In the genomic region with DNA sequence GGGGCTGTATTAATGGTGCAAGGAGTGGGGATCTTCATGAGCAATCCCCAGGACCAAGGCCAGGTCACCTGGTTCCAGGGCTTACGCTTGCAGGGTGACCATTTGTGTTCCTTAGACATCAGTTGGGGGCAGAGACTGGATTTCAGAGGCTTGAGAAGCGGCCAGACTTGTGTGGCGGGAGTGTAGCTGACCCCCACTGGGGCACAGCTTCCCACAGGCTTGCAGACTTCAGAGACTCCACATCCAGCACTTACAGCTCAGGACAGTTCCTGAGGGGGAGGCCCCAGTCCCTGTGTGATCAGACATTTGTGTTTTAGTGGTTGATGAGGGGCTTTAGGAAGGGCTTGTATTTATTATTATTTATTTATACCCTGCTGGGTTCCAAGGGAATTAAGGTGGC, we compare ENCODE assay signal across 15 cellular contexts. TPM values are rescaled to one million over a fixed set of nuclear protein-coding genes. Genes with fewer than 3 reads are reported as not detected.
DNase-seq lines count a peak whose midpoint lies in the region; ATAC-seq and TF ChIP-seq lines count a peak whose summit lies in the region.
"Had no signal": no experiment of that assay in that cellular context is flagged by ENCODE, and none has a peak within 500 bp of the region (broad histone marks: within the 10 kb centered on the region; RNA-seq: fewer than 3 reads in every experiment).

No MANE protein-coding gene starts in this region.

- peaks cover 10% of the 10 kb centered on the region for H3K27me3 Mint-ChIP-seq in GM23338 (ENCODE audit: insufficient read depth, low read depth, poor library complexity)
- H3K27me3 Mint-ChIP-seq: stimulated activated naive CD8-positive, alpha-beta T cell treated with anti-CD3 and anti-CD28 coated beads, Interleukin-15, Interleukin-2, amounts not matched to agents 100 ng/mL and 50 ng/mL, for 24 hours had no signal

- intact Hi-C loops in heart right ventricle (cut with DNase I) = loop anchor here in 2 of 10 donors (2.0 to 10.0 kb wide), 2 partner anchors 38 to 128 kb away; a partner anchor contains a TSS
- intact Hi-C loops in left colon (cut with DNase I, micrococcal nuclease) = no loop called here

- TF ChIP-seq CTCF in GM23338 (conservative IDR thresholded peaks at IDR 0.05; ENCODE audit: low read depth in 2 of 2) = no peak
- no peak for TF ChIP-seq CTCF in heart right ventricle (IDR thresholded peaks at IDR 0.05)
- no peak for TF ChIP-seq CTCF in RWPE1 (conservative IDR thresholded peaks at IDR 0.05; ENCODE audit: low read depth)

- no peak overlapping the region for H3K27ac ChIP-seq in GM23338 (ENCODE audit: low read depth)
- H3K27ac ChIP-seq in heart right ventricle = peak overlapping the region in 5 of 10 donors; percentile 5 to 84 (median 53)
- no peak overlapping the region for H3K27ac ChIP-seq in RWPE1
- H3K27ac ChIP-seq: neutrophil, VCaP had no signal

- H4K20me1 ChIP-seq in GM23338 (replicated peaks; ENCODE audit: insufficient read depth) = peaks cover 22% of the 10 kb centered on the region

- no peaks in the 10 kb centered on the region for H3K9me3 Mint-ChIP-seq in GM23338
- H3K9me3 Mint-ChIP-seq: stimulated activated naive CD8-positive, alpha-beta T cell treated with anti-CD3 and anti-CD28 coated beads, Interleukin-15, Interleukin-2, amounts not matched to agents 100 ng/mL and 50 ng/mL, for 24 hours had no signal

- no peak overlapping the region for H2AFZ ChIP-seq in GM23338

- 0 out of 2 replicates have a peak overlapping the region, but pooled peaks have one; percentile 12 for H3K4me2 ChIP-seq in GM23338

- no peaks in the 10 kb centered on the region for H3K9me2 ChIP-seq in GM23338 (ENCODE audit: insufficient read depth)

- H3K27me3 ChIP-seq in GM23338 (ENCODE audit: insufficient read depth) (no peaks in the 10 kb centered on the region), heart right ventricle (no peaks in the 10 kb centered on the region)
- H3K27me3 ChIP-seq: neutrophil had no signal

- H3K4me3 Mint-ChIP-seq in GM23338 = no peak overlapping the region
- H3K4me3 Mint-ChIP-seq: stimulated activated naive CD8-positive, alpha-beta T cell treated with anti-CD3 and anti-CD28 coated beads, Interleukin-15, Interleukin-2, amounts not matched to agents 100 ng/mL and 50 ng/mL, for 24 hours had no signal

- peak overlapping the region; percentile 74; the same call in 1 of the 2 replicates for H3K27ac Mint-ChIP-seq in GM23338
- H3K27ac Mint-ChIP-seq: stimulated activated naive CD8-positive, alpha-beta T cell treated with anti-CD3 and anti-CD28 coated beads, Interleukin-15, Interleukin-2, amounts not matched to agents 100 ng/mL and 50 ng/mL, for 24 hours had no signal

- 46 to 50% methylated on average over 3 of the region's 3 CpGs for WGBS in heart right ventricle, 2 donors

- H3F3A ChIP-seq in GM23338 (replicated peaks; ENCODE audit: low read depth) = no peaks in the 10 kb centered on the region

- ATAC-seq in GM23338 (peak; percentile 13; the same call in 2 of the 3 replicates), heart right ventricle (peak in 6 of 8 donors; percentile 6 to 23 (median 16)), left colon (no peak), GM21717 (IDR thresholded peaks at IDR 0.05; ENCODE audit: unreplicated experiment) (no peak)

- DNase-seq in GM23338 (ENCODE audit: low spot score) (no peak), amniotic epithelial cell (ENCODE audit: low read depth) (peak; percentile 18), heart right ventricle (no peak), skeletal muscle cell (ENCODE audit: low read depth) (peak; percentile 27), NCI-H526 (lab: John Stamatoyannopoulos, UW) (no peak), RWPE1 (ENCODE audit: low spot score) (no peak), left colon (no peak)
- DNase-seq: kidney glomerular epithelial cell; MM.1S; stimulated activated CD4-positive, alpha-beta T cell treated with anti-CD3 and anti-CD28 coated beads, Interleukin-4, amount 100 ng/mL, for 4 hours had no signal

- H3K36me3 ChIP-seq in GM23338 (ENCODE audit: insufficient read depth) (no peaks in the 10 kb centered on the region), heart right ventricle (peaks cover 0 to 14% (median 0%) of the 10 kb centered on the region in 9 donors)

- H3K4me3 ChIP-seq in GM23338 = no peak overlapping the region
- H3K4me3 ChIP-seq in heart right ventricle = no peak overlapping the region
- H3K4me3 ChIP-seq in skeletal muscle cell (ENCODE audit: low read depth, low read length) = no peak overlapping the region

- H3K4me1 ChIP-seq in GM23338 (ENCODE audit: insufficient read depth) (peaks cover 16% of the 10 kb centered on the region), heart right ventricle (peaks cover 0 to 58% (median 31%) of the 10 kb centered on the region in 9 donors)

- POLR2A ChIA-PET in RWPE1 (lab: Yijun Ruan, JAX; ENCODE audit: low non-redundant PET) = no interaction called here

- H3K79me2 ChIP-seq in GM23338 (replicated peaks; ENCODE audit: insufficient read depth) = peaks cover 50% of the 10 kb centered on the region

- H3K36me3 Mint-ChIP-seq in GM23338 (ENCODE audit: low read depth) = peaks cover 4% of the 10 kb centered on the region; the same call in 2 of the 3 replicates

- H3K4me1 Mint-ChIP-seq in GM23338 = peaks cover 39% of the 10 kb centered on the region

- H3K9me3 ChIP-seq in heart right ventricle = no peaks in the 10 kb centered on the region
- H3K9me3 ChIP-seq: neutrophil had no signal

- CTCF ChIA-PET in RWPE1 (lab: Yijun Ruan, JAX) = interaction anchor here (0.6 to 1.4 kb wide), 4 partner anchors 14 to 229 kb away, joined by 3 to 6 read pairs (median 3); a partner anchor contains a TSS

TF ChIP-seq in GM23338, 12 proteins besides CTCF, POLR2A, EP300 and RAD21 (continues in another document):
- no peak for TF ChIP-seq STAT1 (IDR thresholded peaks at IDR 0.05; ENCODE audit: unreplicated experiment)
- no peak for TF ChIP-seq ZNF114 (CRISPR knock-in tag; IDR thresholded peaks at IDR 0.05)
- no peak for TF ChIP-seq ZNF331 (CRISPR knock-in tag; IDR thresholded peaks at IDR 0.05; ENCODE audit: low read depth)
- TF ChIP-seq POLR2AphosphoS5 (IDR thresholded peaks at IDR 0.05; ENCODE audit: low read depth) = no peak
- TF ChIP-seq, protein P1, sequence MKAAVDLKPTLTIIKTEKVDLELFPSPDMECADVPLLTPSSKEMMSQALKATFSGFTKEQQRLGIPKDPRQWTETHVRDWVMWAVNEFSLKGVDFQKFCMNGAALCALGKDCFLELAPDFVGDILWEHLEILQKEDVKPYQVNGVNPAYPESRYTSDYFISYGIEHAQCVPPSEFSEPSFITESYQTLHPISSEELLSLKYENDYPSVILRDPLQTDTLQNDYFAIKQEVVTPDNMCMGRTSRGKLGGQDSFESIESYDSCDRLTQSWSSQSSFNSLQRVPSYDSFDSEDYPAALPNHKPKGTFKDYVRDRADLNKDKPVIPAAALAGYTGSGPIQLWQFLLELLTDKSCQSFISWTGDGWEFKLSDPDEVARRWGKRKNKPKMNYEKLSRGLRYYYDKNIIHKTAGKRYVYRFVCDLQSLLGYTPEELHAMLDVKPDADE (IDR thresholded peaks at IDR 0.05) = no peak

RNA-seq across cellular contexts. Expression of a gene that starts 15.3 kb away (rescaled TPM):
- total RNA-seq in GM23338 (2014; rRNA removed; shearing (Covaris generic)) = 33.3 and 34.3 TPM in 2 replicates
- polyA plus RNA-seq in GM23338 (2016; fragmentation: Nextera tagmentation; extraction: Ambion mirVana) (16.9 and 17.6 TPM in 2 replicates), heart right ventricle (10 to 100 TPM; 13.0 to 29.7 TPM)
- total RNA-seq in heart right ventricle (10 to 100 TPM; 14.7 to 29.3 (median 19.6) TPM), left colon (10 to 100 TPM; 16.9 to 18.4 TPM)

RNA-seq across cellular contexts. Expression of a gene that starts 17.5 kb away (rescaled TPM):
- 0.08 and 0.59 TPM in 2 replicates for total RNA-seq in GM23338 (2014; rRNA removed; shearing (Covaris generic))
- 0.26 TPM in 1 of 2 replicates, not detected in the other for polyA plus RNA-seq in GM23338 (2016; fragmentation: Nextera tagmentation; extraction: Ambion mirVana)
- total RNA-seq in heart right ventricle = 1 to 10 TPM in 8 of 10 donors, under 1 TPM in 2; 0.53 to 3.8 (median 2.1) TPM
- polyA plus RNA-seq in heart right ventricle = 1 to 10 TPM in 1 of 2 donors, under 1 TPM in 1; 0.44 to 1.9 TPM
- under 1 TPM; 0.61 to 0.95 TPM for total RNA-seq in left colon
- total RNA-seq: epithelial cell of proximal tubule had no signal

RNA-seq across cellular contexts. Expression of a gene that starts 24.1 kb away (rescaled TPM):
- total RNA-seq in GM23338 (2014; rRNA removed; shearing (Covaris generic)) = 94.3 and 119 TPM in 2 replicates
- polyA plus RNA-seq in GM23338 (2016; fragmentation: Nextera tagmentation; extraction: Ambion mirVana) (60.6 and 64.4 TPM in 2 replicates), heart right ventricle (100 to 1,000 TPM in 1 of 2 donors, 10 to 100 TPM in 1; 50.3 to 115 TPM)
- total RNA-seq in heart right ventricle (10 to 100 TPM; 52.6 to 86.3 (median 69.0) TPM), left colon (100 to 1,000 TPM; 113 to 134 TPM)

RNA-seq across cellular contexts. Expression of a gene that starts 24.2 kb away (rescaled TPM):
- 18.1 and 26.6 TPM in 2 replicates for total RNA-seq in GM23338 (2014; rRNA removed; shearing (Covaris generic))
- 47.0 and 48.9 TPM in 2 replicates for polyA plus RNA-seq in GM23338 (2016; fragmentation: Nextera tagmentation; extraction: Ambion mirVana)
- 10 to 100 TPM; 10.3 to 21.9 (median 15.3) TPM for total RNA-seq in heart right ventricle
- 10 to 100 TPM; 13.9 to 35.5 TPM for polyA plus RNA-seq in heart right ventricle
- total RNA-seq in left colon = 10 to 100 TPM; 19.6 to 26.9 TPM

RNA-seq across cellular contexts. Expression of a gene that starts 37.3 kb away (rescaled TPM):
- 0.16 and 0.21 TPM in 2 replicates for total RNA-seq in GM23338 (2014; rRNA removed; shearing (Covaris generic))
- polyA plus RNA-seq in GM23338 (2016; fragmentation: Nextera tagmentation; extraction: Ambion mirVana) = 0.47 and 0.57 TPM in 2 replicates
- total RNA-seq in heart right ventricle = 1 to 10 TPM in 6 of 10 donors, under 1 TPM in 3, not detected in 1; 0.28 to 5.1 (median 1.2) TPM
- polyA plus RNA-seq in heart right ventricle = 1 to 10 TPM; 1.8 to 4.5 TPM
- under 1 TPM; 0.27 to 0.28 TPM for total RNA-seq in left colon

Comparison
In these comparisons a context has a peak if more than half of its experiments do, and no peak if none do; other contexts are left out.
1. ATAC-seq: peak in GM23338 (single experiment) and heart right ventricle (6 of 8); none in left colon (single experiment) and GM21717 (single experiment).
2. DNase-seq: peak in amniotic epithelial cell (single experiment) and skeletal muscle cell (single experiment); none in GM23338 (single experiment), heart right ventricle (0 of 2), NCI-H526 (0 of 2), RWPE1 (single experiment) and left colon (0 of 2).